8 cellular contexts compared by ENCODE assay signal in the genomic region with DNA sequence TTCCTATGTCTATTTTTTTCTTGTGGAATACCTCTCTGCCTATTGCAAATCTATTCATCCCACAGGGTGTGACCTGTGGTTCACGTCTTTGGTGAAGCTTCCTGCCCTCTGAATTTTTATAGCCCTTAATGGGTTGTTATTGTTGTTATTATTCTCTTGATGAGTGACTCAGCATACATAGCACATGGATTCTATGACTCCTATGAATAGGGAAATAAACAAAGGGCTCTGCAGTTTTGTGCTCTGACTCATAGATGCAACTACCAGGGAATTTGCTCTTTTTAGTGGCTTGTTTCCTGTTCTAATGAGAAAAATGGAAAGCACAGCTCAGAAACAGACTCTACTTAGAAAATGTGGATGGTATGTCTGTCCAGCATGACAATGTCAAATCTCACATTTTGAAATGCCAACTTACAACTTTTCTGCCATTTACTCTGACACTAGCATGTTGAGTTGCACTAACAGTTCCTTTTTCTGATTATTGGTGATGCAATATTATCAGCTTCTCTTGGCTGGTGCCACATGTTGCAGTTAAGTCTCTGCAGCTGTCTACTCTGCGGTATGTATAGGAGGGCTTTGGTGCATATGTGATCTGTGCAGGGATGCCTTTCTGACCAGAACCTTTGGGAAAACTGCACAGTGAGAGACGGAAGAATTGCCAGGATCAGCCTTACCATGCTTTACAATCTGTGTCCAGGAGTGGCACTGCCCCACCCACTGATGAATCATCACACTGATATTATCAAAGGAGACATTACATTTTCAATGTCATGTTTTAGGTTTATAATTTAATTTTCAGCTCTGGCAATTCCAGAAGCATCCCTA.
DNase-seq lines count a peak whose midpoint lies in the region; ATAC-seq and TF ChIP-seq lines count a peak whose summit lies in the region.

No MANE protein-coding gene starts in this region.

- in situ Hi-C loops in HAP-1 (cut with MboI; ENCODE audit: low sequenced_read_pairs), result no loop called here

- WGBS in gastroesophageal sphincter (ENCODE audit: low coverage in 1 of 2), 2 donors, result 58 to 63% methylated on average over 3 of the region's 3 CpGs

- peak; percentile 48 for ATAC-seq in gastroesophageal sphincter
- ATAC-seq in HG02938 (IDR thresholded peaks at IDR 0.05; ENCODE audit: unreplicated experiment), result no peak
- ATAC-seq in HG03442 (IDR thresholded peaks at IDR 0.05; ENCODE audit: unreplicated experiment), result no peak
- ATAC-seq in HG03280 (IDR thresholded peaks at IDR 0.05; ENCODE audit: unreplicated experiment), result no peak

- no peak for TF ChIP-seq EP300 in gastroesophageal sphincter (IDR thresholded peaks at IDR 0.05)

- H3K27ac ChIP-seq in gastroesophageal sphincter, result peak overlapping the region in 1 of 4 donors; percentile 17

- peaks cover 24% of the 10 kb centered on the region for H3K4me1 ChIP-seq in HAP-1
- peaks cover 0 to 7% (median 0%) of the 10 kb centered on the region in 3 donors for H3K4me1 ChIP-seq in gastroesophageal sphincter
- H3K4me1 ChIP-seq in skeletal muscle satellite cell (ENCODE audit: control insufficient read depth, insufficient read depth, low read length), result peaks cover 18% of the 10 kb centered on the region

- DNase-seq in HAP-1 (ENCODE audit: low spot score in 2 of 2), result peak; percentile 40 to 95
- peak; percentile 100 for DNase-seq in SW480 (ENCODE audit: low spot score)
- DNase-seq in stimulated activated CD4-positive, alpha-beta T cell treated with anti-CD3 and anti-CD28 coated beads, Interleukin-2, amount 100 ng/mL, for 48 hours, result no peak

- H3K9me3 ChIP-seq in HAP-1 (no peaks in the 10 kb centered on the region; the same call in 1 of the 2 replicates), gastroesophageal sphincter (no peaks in the 10 kb centered on the region), skeletal muscle satellite cell (replicated peaks; ENCODE audit: low read length) (no peaks in the 10 kb centered on the region)

- H3K4me2 ChIP-seq in skeletal muscle satellite cell (ENCODE audit: low read length), result peak overlapping the region; percentile 75

- H3K9ac ChIP-seq in skeletal muscle satellite cell (ENCODE audit: low read depth, low read length), result no peak overlapping the region

- no peak for TF ChIP-seq CTCF in gastroesophageal sphincter (IDR thresholded peaks at IDR 0.05)

- no peak overlapping the region for H3K4me3 ChIP-seq in HAP-1
- H3K4me3 ChIP-seq in gastroesophageal sphincter, result no peak overlapping the region
- peak overlapping the region; percentile 48 for H3K4me3 ChIP-seq in skeletal muscle satellite cell (ENCODE audit: low read length)

- no peaks in the 10 kb centered on the region for H3K36me3 ChIP-seq in HAP-1 (replicated peaks)
- no peaks in the 10 kb centered on the region for H3K36me3 ChIP-seq in gastroesophageal sphincter
- H3K36me3 ChIP-seq in skeletal muscle satellite cell (ENCODE audit: insufficient read depth, low read length), result no peaks in the 10 kb centered on the region

- no peak for TF ChIP-seq POLR2A in gastroesophageal sphincter (IDR thresholded peaks at IDR 0.05)

- H3K27me3 ChIP-seq in HAP-1 (ENCODE audit: low read depth) (no peaks in the 10 kb centered on the region), gastroesophageal sphincter (no peaks in the 10 kb centered on the region), skeletal muscle satellite cell (ENCODE audit: control insufficient read depth, insufficient read depth, low read length) (no peaks in the 10 kb centered on the region)

Comparison
In these comparisons a context has a peak if more than half of its experiments do, and no peak if none do; other contexts are left out.
1. DNase-seq: peak in HAP-1 (2 of 2) and SW480 (single experiment); none in stimulated activated CD4-positive, alpha-beta T cell treated with anti-CD3 and anti-CD28 coated beads, Interleukin-2, amount 100 ng/mL, for 48 hours (0 of 2).